ENCODE assay signal across 17 cellular contexts in genomic region chr3:177212756-177213155, GRCh38. TPM values are rescaled to one million over a fixed set of nuclear protein-coding genes. Genes with fewer than 3 reads are reported as not detected.
A peak's percentile ranks its signal among the peaks of the same experiment; 100 is the strongest.
DNase-seq lines count a peak whose midpoint lies in the region; ATAC-seq and TF ChIP-seq lines count a peak whose summit lies in the region.
"Had no signal": no experiment of that assay in that cellular context is flagged by ENCODE, and none has a peak within 500 bp of the region (broad histone marks: within the 10 kb centered on the region; RNA-seq: fewer than 3 reads in every experiment).

No MANE protein-coding gene starts in this region.

- H3K36me3 Mint-ChIP-seq in MCF 10A (ENCODE audit: insufficient read depth, unreplicated experiment) = peaks cover 6% of the 10 kb centered on the region
- H3K36me3 Mint-ChIP-seq: CD4-positive, alpha-beta memory T cell had no signal

- 97% methylated on average over 8 of the region's 8 CpGs for WGBS in mammary epithelial cell (ENCODE audit: low coverage, missing lambda C conversion rate)
- WGBS in heart left ventricle, 4 donors = 89 to 96% (median 93%) methylated on average over 8 of the region's 8 CpGs

- H3K27ac ChIP-seq in mammary epithelial cell (ENCODE audit: insufficient read depth, low read depth, low read length) (no peak overlapping the region), duodenal mucosa (ENCODE audit: low read depth, low read length) (peak overlapping the region; percentile 11), mucosa of rectum (ENCODE audit: low read depth in 2 of 2, low read length in 2 of 2) (peak overlapping the region; percentile 95 to 98), heart left ventricle (no peak overlapping the region)
- no peak overlapping the region for H3K27ac ChIP-seq in effector memory CD4-positive, alpha-beta T cell (ENCODE audit: insufficient read depth, low read length, poor library complexity, severe bottlenecking)
- H3K27ac ChIP-seq: GM23248 had no signal

- peak overlapping the region; percentile 44 for H3K27ac Mint-ChIP-seq in MCF 10A (ENCODE audit: low read depth, unreplicated experiment)

- TF ChIP-seq POLR2A in heart left ventricle (IDR thresholded peaks at IDR 0.05) = no peak

- H3K4me3 ChIP-seq in mammary epithelial cell (replicated peaks in 1 of 3; ENCODE audit: insufficient read depth in 1 of 3, low read depth in 2 of 3, low read length in 3 of 3) (no peak overlapping the region), duodenal mucosa (ENCODE audit: low read depth in 1 of 2, low read length in 2 of 2) (no peak overlapping the region), mucosa of rectum (ENCODE audit: low read length in 2 of 2) (no peak overlapping the region), heart left ventricle (no peak overlapping the region)
- no peak overlapping the region for H3K4me3 ChIP-seq in effector memory CD4-positive, alpha-beta T cell (ENCODE audit: insufficient read depth, low read depth, low read length, poor library complexity, severe bottlenecking)
- H3K4me3 ChIP-seq: GM12878, GM23248, HAP-1 had no signal

- H3K27me3 Mint-ChIP-seq in MCF 10A (ENCODE audit: insufficient read depth, unreplicated experiment) = no peaks in the 10 kb centered on the region
- H3K27me3 Mint-ChIP-seq: CD4-positive, alpha-beta memory T cell had no signal

- no peak overlapping the region for H2AFZ ChIP-seq in mammary epithelial cell (ENCODE audit: low read depth, low read length)
- H2AFZ ChIP-seq: GM23248 had no signal

- peaks cover 15% of the 10 kb centered on the region for H3K4me1 Mint-ChIP-seq in MCF 10A (ENCODE audit: insufficient read depth, unreplicated experiment)

- CTCF ChIA-PET in MCF 10A (lab: Yijun Ruan, JAX) = interaction anchor here (0.5 kb wide), 1 partner anchor 8 kb away, joined by 3 read pairs; no protein-coding TSS in a partner anchor
- CTCF ChIA-PET in mammary epithelial cell (lab: Charles Lee; ENCODE audit: low non-redundant PET) = no interaction called here

- no peak overlapping the region for H3K4me3 Mint-ChIP-seq in MCF 10A (ENCODE audit: unreplicated experiment)
- H3K4me3 Mint-ChIP-seq: CD4-positive, alpha-beta memory T cell had no signal

- DNase-seq in MCF 10A (ENCODE audit: unreplicated experiment) (no peak), mammary epithelial cell (no peak), NCI-H2196 (lab: John Stamatoyannopoulos, UW; ENCODE audit: unreplicated experiment) (no peak), heart left ventricle (no peak), SK-N-DZ (ENCODE audit: low spot score) (no peak)
- no peak for DNase-seq in effector memory CD4-positive, alpha-beta T cell
- DNase-seq: CD4-positive, alpha-beta memory T cell; EL; GM23248; NCI-H1048; NCI-H526 treated with DMSO at 0.1 percent for 48 hours had no signal

- BruUV-seq in MCF 10A (replicated peaks; lab: Mats Ljungman, UMichigan) (no TSS peak), mammary epithelial cell (replicated peaks; lab: Mats Ljungman, UMichigan) (no TSS peak)

- H3K79me2 ChIP-seq in mammary epithelial cell (ENCODE audit: insufficient read depth, low read length) = no peaks in the 10 kb centered on the region

- no peak for TF ChIP-seq CTCF in MCF 10A (IDR thresholded peaks at IDR 0.05; ENCODE audit: unreplicated experiment)
- TF ChIP-seq CTCF in mammary epithelial cell (conservative IDR thresholded peaks at IDR 0.05 in 1 of 2, IDR thresholded peaks at IDR 0.05 in 1 of 2; ENCODE audit: extremely low read depth in 1 of 2, insufficient read depth in 1 of 2, low read depth in 1 of 2, low read length in 2 of 2) = no peak
- TF ChIP-seq CTCF in heart left ventricle (IDR thresholded peaks at IDR 0.05) = no peak

- H4K20me1 ChIP-seq in mammary epithelial cell (ENCODE audit: insufficient read depth, low read length) = no peaks in the 10 kb centered on the region

- H3K36me3 ChIP-seq in mammary epithelial cell (ENCODE audit: insufficient read depth, low read length) = no peaks in the 10 kb centered on the region
- H3K36me3 ChIP-seq in duodenal mucosa (ENCODE audit: control insufficient read depth in 1 of 2, insufficient read depth in 2 of 2, low read length in 2 of 2) = no peaks in the 10 kb centered on the region
- no peaks in the 10 kb centered on the region for H3K36me3 ChIP-seq in mucosa of rectum (ENCODE audit: control insufficient read depth in 2 of 2, insufficient read depth in 2 of 2, low read length in 2 of 2)
- H3K36me3 ChIP-seq in effector memory CD4-positive, alpha-beta T cell (ENCODE audit: control insufficient read depth, insufficient read depth, low read length) = no peaks in the 10 kb centered on the region
- H3K36me3 ChIP-seq in heart left ventricle = no peaks in the 10 kb centered on the region
- H3K36me3 ChIP-seq: HAP-1 had no signal

- H3K4me1 ChIP-seq in mammary epithelial cell (ENCODE audit: insufficient read depth, low read length) (no peaks in the 10 kb centered on the region), duodenal mucosa (ENCODE audit: control insufficient read depth in 1 of 2, insufficient read depth in 2 of 2, low read length in 2 of 2) (peaks cover 37 to 45% of the 10 kb centered on the region in 2 donors), mucosa of rectum (ENCODE audit: control insufficient read depth in 2 of 2, insufficient read depth in 2 of 2, low read length in 2 of 2) (peaks cover 26 to 47% of the 10 kb centered on the region in 2 donors), heart left ventricle (no peaks in the 10 kb centered on the region)
- no peaks in the 10 kb centered on the region for H3K4me1 ChIP-seq in effector memory CD4-positive, alpha-beta T cell (ENCODE audit: control insufficient read depth, insufficient read depth, low read length, poor library complexity, severe bottlenecking)
- H3K4me1 ChIP-seq: HAP-1 had no signal

- POLR2A ChIA-PET in MCF 10A (lab: Yijun Ruan, JAX) = interaction anchor here (0.8 to 1.0 kb wide), 2 partner anchors 12 to 111 kb away, joined by 4 read pairs; no protein-coding TSS in a partner anchor

- no peak overlapping the region for H3K9ac ChIP-seq in mammary epithelial cell (ENCODE audit: insufficient read depth, low read length)
- no peak overlapping the region for H3K9ac ChIP-seq in duodenal mucosa (ENCODE audit: low read depth in 1 of 2, low read length in 2 of 2)
- peak overlapping the region in 1 of 2 donors; percentile 34 for H3K9ac ChIP-seq in mucosa of rectum (ENCODE audit: low read depth in 1 of 2, low read length in 2 of 2)
- H3K9ac ChIP-seq: GM23248 had no signal

- in situ Hi-C loops in mammary epithelial cell (cut with MboI; ENCODE audit: low sequenced_read_pairs in 2 of 2) = no loop called here

- ATAC-seq in heart left ventricle = no peak
- ATAC-seq: GM12878, Panc1, Right ventricle myocardium inferior had no signal

- no peaks in the 10 kb centered on the region for H3K9me3 ChIP-seq in mammary epithelial cell (replicated peaks; ENCODE audit: insufficient read depth, low read length)
- H3K9me3 ChIP-seq in duodenal mucosa (ENCODE audit: control insufficient read depth in 1 of 2, low read length in 2 of 2) = no peaks in the 10 kb centered on the region
- no peaks in the 10 kb centered on the region for H3K9me3 ChIP-seq in mucosa of rectum (ENCODE audit: control insufficient read depth in 2 of 2, low read length in 2 of 2)
- no peaks in the 10 kb centered on the region for H3K9me3 ChIP-seq in effector memory CD4-positive, alpha-beta T cell (ENCODE audit: control insufficient read depth, low read length)
- no peaks in the 10 kb centered on the region for H3K9me3 ChIP-seq in heart left ventricle
- H3K9me3 ChIP-seq: HAP-1 had no signal

- H3K9me3 Mint-ChIP-seq in MCF 10A (ENCODE audit: unreplicated experiment) = no peaks in the 10 kb centered on the region
- H3K9me3 Mint-ChIP-seq: CD4-positive, alpha-beta memory T cell had no signal

- no peaks in the 10 kb centered on the region for H3K27me3 ChIP-seq in mammary epithelial cell (ENCODE audit: insufficient read depth, low read length)
- H3K27me3 ChIP-seq in duodenal mucosa (ENCODE audit: control insufficient read depth in 1 of 2, insufficient read depth in 2 of 2, low read length in 2 of 2) = no peaks in the 10 kb centered on the region
- H3K27me3 ChIP-seq in mucosa of rectum (ENCODE audit: control insufficient read depth in 2 of 2, insufficient read depth in 2 of 2, low read length in 2 of 2) = no peaks in the 10 kb centered on the region
- H3K27me3 ChIP-seq in effector memory CD4-positive, alpha-beta T cell (replicated peaks; ENCODE audit: control insufficient read depth, insufficient read depth, low read length, poor library complexity, severe bottlenecking) = no peaks in the 10 kb centered on the region
- no peaks in the 10 kb centered on the region for H3K27me3 ChIP-seq in heart left ventricle

- intact Hi-C loops in MCF 10A (cut with micrococcal nuclease) = no loop called here
- intact Hi-C loops in mammary epithelial cell (cut with micrococcal nuclease) = no loop called here
- intact Hi-C loops in heart left ventricle (cut with DNase I) = loop anchor here in 1 of 10 donors (10.0 kb wide), 1 partner anchor 72 kb away; no protein-coding TSS in a partner anchor

- no peak overlapping the region for H3K4me2 ChIP-seq in mammary epithelial cell (ENCODE audit: insufficient read depth, low read depth, low read length)

- dilution Hi-C loops in mammary epithelial cell (cut with HindIII; ENCODE audit: low sequenced_read_pairs) = no loop called here

RNA-seq across cellular contexts. Expression of gene TBL1XR1, which starts 15.5 kb away (rescaled TPM):
- 171 and 178 TPM in 2 replicates for total RNA-seq in MCF 10A (2022)
- 100 to 1,000 TPM; 157 to 187 TPM for total RNA-seq in mammary epithelial cell
- 54.2 TPM for polyA plus RNA-seq in mammary epithelial cell
- 371 TPM for polyA minus RNA-seq in mammary epithelial cell
- total RNA-seq in heart left ventricle = 100 to 1,000 TPM in 6 of 9 donors, 10 to 100 TPM in 3; 50.0 to 176 (median 120) TPM
- polyA plus RNA-seq in heart left ventricle = 10 to 100 TPM; 24.0 to 46.0 TPM
- polyA plus RNA-seq in SK-N-DZ (2014; cell fraction: cytosol; rRNA removed) = 79.2 and 91.1 TPM in 2 replicates
- polyA plus RNA-seq in SK-N-DZ (2014; cell fraction: nucleus; rRNA removed) = 121 and 142 TPM in 2 replicates

Comparison
In these comparisons a context has a peak if more than half of its experiments do, and no peak if none do; other contexts are left out.
1. H3K27ac ChIP-seq: peak in duodenal mucosa (single experiment) and mucosa of rectum (2 of 2); none in mammary epithelial cell (single experiment), effector memory CD4-positive, alpha-beta T cell (single experiment) and heart left ventricle (0 of 12).